1 cellular context compared by ENCODE assay signal in genomic region chr21:45341779-45342178, GRCh38.
TF ChIP-seq lines count a peak whose summit lies in the region.

No MANE protein-coding gene starts in this region.

TF ChIP-seq in HepG2, 621 proteins besides CTCF, POLR2A, EP300 and RAD21 (continued from another document):
- TF ChIP-seq ZNF816 (CRISPR knock-in tag; IDR thresholded peaks at IDR 0.05; ENCODE audit: borderline replicate concordance) (no peak), MED8 (CRISPR knock-in tag; IDR thresholded peaks at IDR 0.05; ENCODE audit: insufficient replicate concordance) (no peak)
- TF ChIP-seq, protein P1, sequence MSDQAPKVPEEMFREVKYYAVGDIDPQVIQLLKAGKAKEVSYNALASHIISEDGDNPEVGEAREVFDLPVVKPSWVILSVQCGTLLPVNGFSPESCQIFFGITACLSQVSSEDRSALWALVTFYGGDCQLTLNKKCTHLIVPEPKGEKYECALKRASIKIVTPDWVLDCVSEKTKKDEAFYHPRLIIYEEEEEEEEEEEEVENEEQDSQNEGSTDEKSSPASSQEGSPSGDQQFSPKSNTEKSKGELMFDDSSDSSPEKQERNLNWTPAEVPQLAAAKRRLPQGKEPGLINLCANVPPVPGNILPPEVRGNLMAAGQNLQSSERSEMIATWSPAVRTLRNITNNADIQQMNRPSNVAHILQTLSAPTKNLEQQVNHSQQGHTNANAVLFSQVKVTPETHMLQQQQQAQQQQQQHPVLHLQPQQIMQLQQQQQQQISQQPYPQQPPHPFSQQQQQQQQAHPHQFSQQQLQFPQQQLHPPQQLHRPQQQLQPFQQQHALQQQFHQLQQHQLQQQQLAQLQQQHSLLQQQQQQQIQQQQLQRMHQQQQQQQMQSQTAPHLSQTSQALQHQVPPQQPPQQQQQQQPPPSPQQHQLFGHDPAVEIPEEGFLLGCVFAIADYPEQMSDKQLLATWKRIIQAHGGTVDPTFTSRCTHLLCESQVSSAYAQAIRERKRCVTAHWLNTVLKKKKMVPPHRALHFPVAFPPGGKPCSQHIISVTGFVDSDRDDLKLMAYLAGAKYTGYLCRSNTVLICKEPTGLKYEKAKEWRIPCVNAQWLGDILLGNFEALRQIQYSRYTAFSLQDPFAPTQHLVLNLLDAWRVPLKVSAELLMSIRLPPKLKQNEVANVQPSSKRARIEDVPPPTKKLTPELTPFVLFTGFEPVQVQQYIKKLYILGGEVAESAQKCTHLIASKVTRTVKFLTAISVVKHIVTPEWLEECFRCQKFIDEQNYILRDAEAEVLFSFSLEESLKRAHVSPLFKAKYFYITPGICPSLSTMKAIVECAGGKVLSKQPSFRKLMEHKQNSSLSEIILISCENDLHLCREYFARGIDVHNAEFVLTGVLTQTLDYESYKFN (CRISPR knock-in tag; conservative IDR thresholded peaks at IDR 0.05), result no peak
